Comparison of ENCODE assay signal across 8 cellular contexts in genomic region chr12:123141615-123142517, GRCh38. TPM values are rescaled to one million over a fixed set of nuclear protein-coding genes. Genes with fewer than 3 reads are reported as not detected.
DNase-seq lines count a peak whose midpoint lies in the region; FAIRE-seq and TF ChIP-seq lines count a peak whose summit lies in the region.

No MANE protein-coding gene starts in this region.

- H3K4me1 ChIP-seq in ACC112 (ENCODE audit: control insufficient read depth, insufficient read depth, low read length, unreplicated experiment) = peaks cover 44% of the 10 kb centered on the region
- peaks cover 26 to 29% of the 10 kb centered on the region in 2 donors for H3K4me1 ChIP-seq in muscle layer of duodenum (ENCODE audit: control insufficient read depth in 1 of 2, insufficient read depth in 2 of 2, low read length in 2 of 2)

- H2AFZ ChIP-seq in ACC112 (ENCODE audit: low read length, unreplicated experiment) = no peak overlapping the region

- H3K27me3 ChIP-seq in ACC112 (ENCODE audit: insufficient read depth, low read length) = no peaks in the 10 kb centered on the region
- H3K27me3 ChIP-seq in muscle layer of duodenum (ENCODE audit: low read depth, low read length) = no peaks in the 10 kb centered on the region

- peaks cover 7% of the 10 kb centered on the region for H3K36me3 Mint-ChIP-seq in activated T-cell treated with anti-CD3 and anti-CD28 coated beads, Interleukin-2, amount 50 U/mL, for 24 hours (ENCODE audit: low read depth)

- H3K36me3 ChIP-seq in ACC112 (ENCODE audit: insufficient read depth, low read length) (no peaks in the 10 kb centered on the region), muscle layer of duodenum (ENCODE audit: control insufficient read depth in 1 of 2, insufficient read depth in 2 of 2, low read length in 2 of 2) (no peaks in the 10 kb centered on the region)

- TF ChIP-seq POLR2A in NB4 (IDR thresholded peaks at IDR 0.05; ENCODE audit: extremely low read depth, insufficient read length) = no peak
- TF ChIP-seq POLR2A in GM12891 (IDR thresholded peaks at IDR 0.05; ENCODE audit: low read depth, low read length) = no peak

- H3K4me3 Mint-ChIP-seq in activated T-cell treated with anti-CD3 and anti-CD28 coated beads, Interleukin-2, amount 50 U/mL, for 24 hours = no peak overlapping the region

- peak overlapping the region; percentile 79 for H3K27ac ChIP-seq in ACC112 (ENCODE audit: low read depth, low read length)
- peak overlapping the region; percentile 78 for H3K27ac ChIP-seq in muscle layer of duodenum (ENCODE audit: low read length)

- H3K4me1 Mint-ChIP-seq in activated T-cell treated with anti-CD3 and anti-CD28 coated beads, Interleukin-2, amount 50 U/mL, for 24 hours (ENCODE audit: low read depth) = peaks cover 32% of the 10 kb centered on the region

- H3K27ac Mint-ChIP-seq in activated T-cell treated with anti-CD3 and anti-CD28 coated beads, Interleukin-2, amount 50 U/mL, for 24 hours = no peak overlapping the region

- DNase-seq in NB4 (ENCODE audit: low read depth) = peak; percentile 65
- DNase-seq in dermis microvascular lymphatic vessel endothelial cell (ENCODE audit: low read depth in 2 of 2) = peak; percentile 46 to 80
- no peak for DNase-seq in activated T-cell treated with anti-CD3 and anti-CD28 coated beads, Interleukin-2, amount 50 U/mL, for 24 hours
- no peak for DNase-seq in GM12891 (ENCODE audit: insufficient read length, low spot score)
- DNase-seq in COR-L47 (lab: John Stamatoyannopoulos, UW) = no peak
- DNase-seq in NAMALWA (ENCODE audit: low spot score) = no peak

- no peak for FAIRE-seq in GM12891 (lab: Jason Lieb, UNC)

- H3K9me3 ChIP-seq in muscle layer of duodenum (ENCODE audit: control insufficient read depth in 1 of 2, low read length in 2 of 2) = no peaks in the 10 kb centered on the region

- no peaks in the 10 kb centered on the region for H3K27me3 Mint-ChIP-seq in activated T-cell treated with anti-CD3 and anti-CD28 coated beads, Interleukin-2, amount 50 U/mL, for 24 hours

- H3K4me3 ChIP-seq in ACC112 (ENCODE audit: low read depth, low read length) = peak overlapping the region; percentile 54
- no peak overlapping the region for H3K4me3 ChIP-seq in NB4 (ENCODE audit: low read depth, low read length)
- peak overlapping the region; percentile 8 to 19 for H3K4me3 ChIP-seq in muscle layer of duodenum (ENCODE audit: low read depth in 1 of 2, low read length in 2 of 2)

- no peaks in the 10 kb centered on the region for H3K9me3 Mint-ChIP-seq in activated T-cell treated with anti-CD3 and anti-CD28 coated beads, Interleukin-2, amount 50 U/mL, for 24 hours

- H3K79me2 ChIP-seq in ACC112 (ENCODE audit: control insufficient read depth, insufficient read depth, low read length, unreplicated experiment) = peaks cover 38% of the 10 kb centered on the region

- TF ChIP-seq CTCF in NB4 (IDR thresholded peaks at IDR 0.05; ENCODE audit: low read depth, low read length) = no peak

TF ChIP-seq in GM12891, 5 proteins besides CTCF, POLR2A, EP300 and RAD21:
- TF ChIP-seq PAX5 (IDR thresholded peaks at IDR 0.05; ENCODE audit: insufficient read depth, low read length, severe bottlenecking) = no peak
- TF ChIP-seq SPI1 (IDR thresholded peaks at IDR 0.05; ENCODE audit: low read depth, low read length) = no peak
- no peak for TF ChIP-seq POLR2AphosphoS5 (IDR thresholded peaks at IDR 0.05; ENCODE audit: low read depth, low read length)
- no peak for TF ChIP-seq TAF1 (IDR thresholded peaks at IDR 0.05; ENCODE audit: low read depth, low read length)
- TF ChIP-seq POU2F2 (IDR thresholded peaks at IDR 0.05; ENCODE audit: low read depth, low read length) = no peak

RNA-seq across cellular contexts. Expression of gene PITPNM2, which starts 9.0 kb away (rescaled TPM):
- total RNA-seq in dermis microvascular lymphatic vessel endothelial cell = 4.0 and 4.6 TPM in 2 replicates
- polyA plus RNA-seq in GM12891 (2012; ENCODE audit: low read depth, missing spikeins) = 0.54 TPM

Comparison
In these comparisons a context has a peak if more than half of its experiments do, and no peak if none do; other contexts are left out.
1. DNase-seq: peak in NB4 (single experiment) and dermis microvascular lymphatic vessel endothelial cell (2 of 2); none in activated T-cell treated with anti-CD3 and anti-CD28 coated beads, Interleukin-2, amount 50 U/mL, for 24 hours (single experiment), GM12891 (single experiment), COR-L47 (single experiment) and NAMALWA (single experiment).